ENCODE assay signal across 1 cellular context in genomic region chr13:53405616-53406015, GRCh38.
TF ChIP-seq lines count a peak whose summit lies in the region.

No MANE protein-coding gene starts in this region.

TF ChIP-seq in HepG2, 621 proteins besides CTCF, POLR2A, EP300 and RAD21 (continued from another document):
- TF ChIP-seq KDM6A (CRISPR knock-in tag; IDR thresholded peaks at IDR 0.05; ENCODE audit: low read depth) (no peak), TGIF2 (CRISPR knock-in tag; IDR thresholded peaks at IDR 0.05) (no peak), ZNF253 (CRISPR knock-in tag; IDR thresholded peaks at IDR 0.05; ENCODE audit: borderline replicate concordance) (no peak), ZBTB40 (IDR thresholded peaks at IDR 0.05) (no peak), ZBTB40 (CRISPR knock-in tag; IDR thresholded peaks at IDR 0.05) (no peak), ETV5 (CRISPR knock-in tag; IDR thresholded peaks at IDR 0.05; ENCODE audit: borderline replicate concordance) (no peak), ZMYM3 (CRISPR knock-in tag; IDR thresholded peaks at IDR 0.05) (no peak), PRMT3 (CRISPR knock-in tag; IDR thresholded peaks at IDR 0.05; ENCODE audit: borderline replicate concordance, low read depth) (no peak), SALL1 (CRISPR knock-in tag; IDR thresholded peaks at IDR 0.05) (no peak), FOSL2 (CRISPR knock-in tag; IDR thresholded peaks at IDR 0.05) (no peak)
- TF ChIP-seq, protein P1, sequence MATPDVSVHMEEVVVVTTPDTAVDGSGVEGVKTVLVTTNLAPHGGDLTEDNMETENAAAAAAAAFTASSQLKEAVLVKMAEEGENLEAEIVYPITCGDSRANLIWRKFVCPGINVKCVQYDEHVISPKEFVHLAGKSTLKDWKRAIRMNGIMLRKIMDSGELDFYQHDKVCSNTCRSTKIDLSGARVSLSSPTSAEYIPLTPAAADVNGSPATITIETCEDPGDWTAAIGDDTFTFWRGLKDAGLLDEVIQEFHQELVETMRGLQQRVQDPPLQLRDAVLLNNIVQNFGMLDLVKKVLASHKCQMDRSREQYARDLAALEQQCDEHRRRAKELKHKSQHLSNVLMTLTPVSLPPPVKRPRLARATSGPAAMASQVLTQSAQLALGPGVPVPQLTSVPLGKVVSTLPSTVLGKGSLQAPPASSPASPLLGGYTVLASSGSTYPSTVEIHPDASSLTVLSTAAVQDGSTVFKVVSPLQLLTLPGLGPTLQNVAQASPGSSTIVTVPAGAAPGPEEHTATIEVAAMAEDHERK (CRISPR knock-in tag; IDR thresholded peaks at IDR 0.05; ENCODE audit: low read depth), result no peak
- TF ChIP-seq, protein P2, sequence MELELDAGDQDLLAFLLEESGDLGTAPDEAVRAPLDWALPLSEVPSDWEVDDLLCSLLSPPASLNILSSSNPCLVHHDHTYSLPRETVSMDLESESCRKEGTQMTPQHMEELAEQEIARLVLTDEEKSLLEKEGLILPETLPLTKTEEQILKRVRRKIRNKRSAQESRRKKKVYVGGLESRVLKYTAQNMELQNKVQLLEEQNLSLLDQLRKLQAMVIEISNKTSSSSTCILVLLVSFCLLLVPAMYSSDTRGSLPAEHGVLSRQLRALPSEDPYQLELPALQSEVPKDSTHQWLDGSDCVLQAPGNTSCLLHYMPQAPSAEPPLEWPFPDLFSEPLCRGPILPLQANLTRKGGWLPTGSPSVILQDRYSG (CRISPR knock-in tag; IDR thresholded peaks at IDR 0.05), result no peak
